ENCODE assay signal across 23 cellular contexts in the genomic region with DNA sequence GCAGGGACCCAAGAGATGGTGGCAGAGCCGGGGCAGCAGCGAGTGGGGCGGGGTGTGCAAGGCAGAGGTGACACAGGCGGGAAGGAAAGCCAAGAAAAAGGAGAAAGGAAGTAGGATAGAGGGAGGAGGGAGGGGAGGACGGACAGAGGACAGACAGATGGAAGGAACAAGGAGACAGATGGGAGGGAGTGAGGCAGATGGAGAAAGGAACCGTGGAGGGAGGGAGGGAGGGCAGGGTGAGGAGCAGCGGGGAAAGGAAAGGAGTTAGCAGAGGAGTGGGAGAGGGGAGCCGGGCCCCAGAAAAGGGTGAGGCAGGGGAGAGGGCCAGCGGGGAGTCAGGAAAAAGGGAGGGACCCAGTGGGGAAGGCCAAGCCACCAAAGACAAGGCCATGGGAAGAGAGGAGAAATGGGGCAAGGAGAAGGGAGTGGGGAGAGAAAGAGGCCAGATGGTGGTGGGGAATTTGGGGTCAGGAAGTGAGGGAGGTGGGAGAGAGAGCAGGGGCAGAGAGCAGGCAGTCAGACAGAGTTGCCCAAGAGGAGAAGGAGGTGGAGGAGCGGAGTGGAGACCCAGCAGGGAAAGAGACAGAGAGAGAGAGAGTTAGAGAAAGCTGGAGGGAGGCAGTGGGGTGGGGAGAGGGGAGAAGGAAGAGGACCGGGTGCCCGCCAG. TPM values are rescaled to one million over a fixed set of nuclear protein-coding genes. Genes with fewer than 3 reads are reported as not detected.
DNase-seq lines count a peak whose midpoint lies in the region; ATAC-seq, FAIRE-seq and TF ChIP-seq lines count a peak whose summit lies in the region.
"Had no signal": no experiment of that assay in that cellular context is flagged by ENCODE, and none has a peak within 500 bp of the region (broad histone marks: within the 10 kb centered on the region; RNA-seq: fewer than 3 reads in every experiment).

No MANE protein-coding gene starts in this region.

- intact Hi-C loops in A673 (cut with micrococcal nuclease; ENCODE audit: unreplicated experiment): no loop called here
- intact Hi-C loops in upper lobe of right lung (cut with DNase I): no loop called here

- BruUV-seq in A673 (replicated peaks; lab: Mats Ljungman, UMichigan): no TSS peak

- no peaks in the 10 kb centered on the region for H3K27me3 Mint-ChIP-seq in WTC11 (ENCODE audit: low read depth)
- H3K27me3 Mint-ChIP-seq in endothelial cell (ENCODE audit: unreplicated experiment): peaks cover 14% of the 10 kb centered on the region
- H3K27me3 Mint-ChIP-seq: activated naive CD8-positive, alpha-beta T cell treated with anti-CD3 and anti-CD28 coated beads for 36 hours; naive thymus-derived CD4-positive, alpha-beta T cell had no signal

- H3K4me1 ChIP-seq in A673 (ENCODE audit: insufficient read depth, low read length, poor library complexity, severe bottlenecking): no peaks in the 10 kb centered on the region
- no peaks in the 10 kb centered on the region for H3K4me1 ChIP-seq in upper lobe of right lung
- H3K4me1 ChIP-seq: foreskin keratinocyte, pancreas had no signal

- H3K27ac Mint-ChIP-seq in WTC11 (peak overlapping the region; percentile 64), endothelial cell (ENCODE audit: unreplicated experiment) (no peak overlapping the region)
- H3K27ac Mint-ChIP-seq: activated naive CD8-positive, alpha-beta T cell treated with anti-CD3 and anti-CD28 coated beads for 36 hours; T-helper 2 cell treated with Interferon-gamma antibody and Interleukin-4, amounts not matched to agents 5 μg/mL and 100 μg/mL, for 36 hours had no signal

- H3K27me3 ChIP-seq in A673 (replicated peaks; ENCODE audit: insufficient read depth, low read depth, low read length, poor library complexity) (no peaks in the 10 kb centered on the region), upper lobe of right lung (no peaks in the 10 kb centered on the region)
- H3K27me3 ChIP-seq: foreskin keratinocyte, pancreas, spleen had no signal

- H3K4me3 ChIP-seq in A673 (ENCODE audit: low read depth, low read length, poor library complexity, severe bottlenecking): no peak overlapping the region
- H3K4me3 ChIP-seq in upper lobe of right lung: no peak overlapping the region
- H3K4me3 ChIP-seq: GM12878, pancreas, spleen had no signal

- H3K36me3 ChIP-seq in A673 (ENCODE audit: insufficient read depth, low read length, poor library complexity, severe bottlenecking): peaks cover 60% of the 10 kb centered on the region
- H3K36me3 ChIP-seq in upper lobe of right lung: peaks cover 34% of the 10 kb centered on the region
- H3K36me3 ChIP-seq: pancreas had no signal

- CTCF ChIA-PET in WTC11 (lab: Charles Lee): no interaction called here
- CTCF ChIA-PET in A673 (lab: Charles Lee): no interaction called here

- peaks cover 33% of the 10 kb centered on the region for H3K36me3 Mint-ChIP-seq in WTC11
- H3K36me3 Mint-ChIP-seq in endothelial cell (ENCODE audit: low read depth, unreplicated experiment): peaks cover 36% of the 10 kb centered on the region
- H3K36me3 Mint-ChIP-seq: stimulated activated effector memory CD8-positive, alpha-beta T cell treated with anti-CD3 and anti-CD28 coated beads, Interleukin-12 subunit alpha, Interleukin-12 subunit beta, amount 100 ng/mL, for 72 hours had no signal

- H3K4me3 Mint-ChIP-seq in WTC11 (no peak overlapping the region), endothelial cell (ENCODE audit: unreplicated experiment) (peak overlapping the region; percentile 37)
- H3K4me3 Mint-ChIP-seq: activated naive CD8-positive, alpha-beta T cell treated with anti-CD3 and anti-CD28 coated beads for 36 hours; naive thymus-derived CD4-positive, alpha-beta T cell; stimulated activated effector memory CD8-positive, alpha-beta T cell treated with anti-CD3 and anti-CD28 coated beads, Interleukin-12 subunit alpha, Interleukin-12 subunit beta, amount 100 ng/mL, for 72 hours; T-helper 2 cell treated with Interferon-gamma antibody and Interleukin-4, amounts not matched to agents 5 μg/mL and 100 μg/mL, for 36 hours had no signal

- POLR2A ChIA-PET in WTC11 (lab: Charles Lee): no interaction called here
- POLR2A ChIA-PET in A673 (lab: Charles Lee; ENCODE audit: low non-redundant PET): no interaction called here

- DNase-seq in D341Med (ENCODE audit: low spot score) (peak; percentile 49), NCI-H1694 (lab: John Stamatoyannopoulos, UW) (peak; percentile 62), WTC11 (ENCODE audit: low spot score) (no peak), endothelial cell (ENCODE audit: low spot score) (no peak), A673 (ENCODE audit: low spot score) (no peak), NCI-H128 (lab: John Stamatoyannopoulos, UW; ENCODE audit: unreplicated experiment) (no peak), RCC 7860 (ENCODE audit: low spot score) (no peak), upper lobe of right lung (no peak)
- DNase-seq: activated CD4-positive, alpha-beta T cell treated with anti-CD3 and anti-CD28 coated beads, Interleukin-2, amount 50 U/mL, for 1 hour; activated naive CD8-positive, alpha-beta T cell treated with anti-CD3 and anti-CD28 coated beads for 36 hours; effector CD4-positive, alpha-beta T cell; foreskin keratinocyte; hippocampal formation; naive thymus-derived CD4-positive, alpha-beta T cell; NCI-H1436 treated with DMSO at 0.1 percent for 48 hours; NCI-H526 treated with DMSO at 0.1 percent for 48 hours; spleen; stimulated activated CD4-positive, alpha-beta T cell treated with anti-CD3 and anti-CD28 coated beads, Interleukin-2, amount 100 ng/mL, for 48 hours had no signal

- H3K9me3 ChIP-seq in A673 (ENCODE audit: low read depth, low read length, poor library complexity, severe bottlenecking): no peaks in the 10 kb centered on the region
- H3K9me3 ChIP-seq in upper lobe of right lung: no peaks in the 10 kb centered on the region
- H3K9me3 ChIP-seq: pancreas, spleen had no signal

- ATAC-seq in WTC11 (no peak), upper lobe of right lung (no peak)
- ATAC-seq: stimulated activated effector memory CD8-positive, alpha-beta T cell treated with anti-CD3 and anti-CD28 coated beads, Interleukin-12 subunit alpha, Interleukin-12 subunit beta, amount 100 ng/mL, for 72 hours had no signal

- no peak overlapping the region for H3K27ac ChIP-seq in A673 (ENCODE audit: low read depth, low read length, poor library complexity, severe bottlenecking)
- H3K27ac ChIP-seq in upper lobe of right lung: no peak overlapping the region
- H3K27ac ChIP-seq: foreskin keratinocyte, pancreas, spleen had no signal

- FAIRE-seq in RCC 7860 (lab: Jason Lieb, UNC): no peak
- FAIRE-seq: astrocyte, GM12878, pancreas had no signal

- no peaks in the 10 kb centered on the region for H3K9me3 Mint-ChIP-seq in WTC11
- H3K9me3 Mint-ChIP-seq in endothelial cell (ENCODE audit: unreplicated experiment): no peaks in the 10 kb centered on the region
- H3K9me3 Mint-ChIP-seq: activated naive CD8-positive, alpha-beta T cell treated with anti-CD3 and anti-CD28 coated beads for 36 hours; stimulated activated effector memory CD8-positive, alpha-beta T cell treated with anti-CD3 and anti-CD28 coated beads, Interleukin-12 subunit alpha, Interleukin-12 subunit beta, amount 100 ng/mL, for 72 hours; T-helper 2 cell treated with Interferon-gamma antibody and Interleukin-4, amounts not matched to agents 5 μg/mL and 100 μg/mL, for 36 hours had no signal

- TF ChIP-seq CTCF in WTC11 (IDR thresholded peaks at IDR 0.05) (no peak), endothelial cell (IDR thresholded peaks at IDR 0.05; ENCODE audit: unreplicated experiment) (no peak), A673 (conservative IDR thresholded peaks at IDR 0.05; ENCODE audit: low read depth, low read length) (no peak), upper lobe of right lung (IDR thresholded peaks at IDR 0.05) (no peak)

- no peaks in the 10 kb centered on the region for H3K4me1 Mint-ChIP-seq in WTC11
- H3K4me1 Mint-ChIP-seq in endothelial cell (ENCODE audit: unreplicated experiment): peaks cover 3% of the 10 kb centered on the region

TF ChIP-seq in WTC11, 78 proteins besides CTCF, POLR2A, EP300 and RAD21 (continues in another document):
- TF ChIP-seq ELF4 (CRISPR knock-in tag; IDR thresholded peaks at IDR 0.05; ENCODE audit: low read depth) (no peak), ATF2 (CRISPR knock-in tag; IDR thresholded peaks at IDR 0.05; ENCODE audit: borderline replicate concordance, low read depth) (no peak), ZNF317 (CRISPR knock-in tag; IDR thresholded peaks at IDR 0.05; ENCODE audit: borderline replicate concordance, low read depth) (no peak), ZNF263 (CRISPR knock-in tag; IDR thresholded peaks at IDR 0.05; ENCODE audit: low read depth) (no peak; the same call in 1 of the 2 replicates)
- TF ChIP-seq, protein P1, sequence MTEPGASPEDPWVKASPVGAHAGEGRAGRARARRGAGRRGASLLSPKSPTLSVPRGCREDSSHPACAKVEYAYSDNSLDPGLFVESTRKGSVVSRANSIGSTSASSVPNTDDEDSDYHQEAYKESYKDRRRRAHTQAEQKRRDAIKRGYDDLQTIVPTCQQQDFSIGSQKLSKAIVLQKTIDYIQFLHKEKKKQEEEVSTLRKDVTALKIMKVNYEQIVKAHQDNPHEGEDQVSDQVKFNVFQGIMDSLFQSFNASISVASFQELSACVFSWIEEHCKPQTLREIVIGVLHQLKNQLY (CRISPR knock-in tag; IDR thresholded peaks at IDR 0.05): no peak

RNA-seq across cellular contexts. Expression of gene ASGR1, which starts 13.2 kb away (rescaled TPM):
- total RNA-seq in WTC11 (2021) (13.3 to 17.7 TPM (median 15.8 TPM) in 3 replicates), endothelial cell (ENCODE audit: unreplicated experiment) (23.9 TPM), A673 (2021) (6.1 and 8.0 TPM in 2 replicates), upper lobe of right lung (4.3 TPM)

RNA-seq across cellular contexts. Expression of gene DLG4, which starts 27.2 kb away (rescaled TPM):
- 47.1 to 59.7 TPM (median 48.0 TPM) in 3 replicates for total RNA-seq in WTC11 (2021)
- 44.3 TPM for total RNA-seq in endothelial cell (ENCODE audit: unreplicated experiment)
- 74.7 and 86.6 TPM in 2 replicates for total RNA-seq in A673 (2021)
- 30.7 TPM for total RNA-seq in upper lobe of right lung

RNA-seq across cellular contexts. Expression of gene ACADVL, which starts 27.3 kb away (rescaled TPM):
- total RNA-seq in WTC11 (2021) (213 to 236 TPM (median 221 TPM) in 3 replicates), endothelial cell (ENCODE audit: unreplicated experiment) (281 TPM), A673 (2021) (425 and 509 TPM in 2 replicates), upper lobe of right lung (544 TPM)

RNA-seq across cellular contexts. Expression of gene DVL2, which starts 41.9 kb away (rescaled TPM):
- total RNA-seq in WTC11 (2021): 57.6 to 67.3 TPM (median 59.8 TPM) in 3 replicates
- total RNA-seq in endothelial cell (ENCODE audit: unreplicated experiment): 58.2 TPM
- 133 and 139 TPM in 2 replicates for total RNA-seq in A673 (2021)
- 41.0 TPM for total RNA-seq in upper lobe of right lung

RNA-seq across cellular contexts. Expression of gene PHF23, which starts 46.9 kb away (rescaled TPM):
- total RNA-seq in WTC11 (2021) (45.8 to 50.1 TPM (median 49.1 TPM) in 3 replicates), endothelial cell (ENCODE audit: unreplicated experiment) (80.9 TPM), A673 (2021) (84.0 and 85.1 TPM in 2 replicates), upper lobe of right lung (36.9 TPM)

Comparison
In these comparisons a context has a peak if more than half of its experiments do, and no peak if none do; other contexts are left out.
1. DNase-seq: peak in D341Med (single experiment) and NCI-H1694 (single experiment); none in WTC11 (single experiment), endothelial cell (single experiment), A673 (single experiment), NCI-H128 (single experiment), RCC 7860 (single experiment) and upper lobe of right lung (single experiment).